Comparison of ENCODE assay signal across 21 cellular contexts in genomic region chr19:30175987-30176386, GRCh38.
"Had no signal": no experiment of that assay in that cellular context is flagged by ENCODE, and none has a peak within 500 bp of the region (broad histone marks: within the 10 kb centered on the region; RNA-seq: fewer than 3 reads in every experiment).

No MANE protein-coding gene starts in this region.

- H3K4me1 ChIP-seq: SJCRH30 had no signal

- H3K4me3 ChIP-seq: cardiac muscle cell, K562, SJCRH30 had no signal

- H3K27ac ChIP-seq: cardiac muscle cell, SJCRH30 had no signal

- DNase-seq: activated CD4-positive, alpha-beta T cell treated with anti-CD3 and anti-CD28 coated beads for 4 hours; activated CD4-positive, alpha-beta T cell treated with anti-CD3 and anti-CD28 coated beads, Interleukin-2, amount 50 U/mL, for 48 hours; activated CD8-positive, alpha-beta memory T cell treated with anti-CD3 and anti-CD28 coated beads for 24 hours; activated gamma-delta T cell; activated naive CD4-positive, alpha-beta T cell treated with anti-CD3 and anti-CD28 coated beads for 36 hours; activated T-cell treated with anti-CD3 and anti-CD28 coated beads, Interleukin-2, amount 50 U/mL, for 4 hours; amygdala; cerebellar nuclear complex; Kasumi-1; NCI-H1105 treated with DMSO at 0.1 percent for 48 hours; NCI-H146; NCI-H187 treated with DMSO at 0.1 percent for 48 hours; NCI-H2171 treated with DMSO at 0.1 percent for 48 hours; NCI-H226; NCI-H526 treated with DMSO at 0.1 percent for 48 hours; NCI-H82; SJCRH30; SK-N-SH; T-helper 1 cell had no signal

- H3K36me3 ChIP-seq: cardiac muscle cell, SJCRH30 had no signal

- H3K27me3 ChIP-seq: cardiac muscle cell, SJCRH30 had no signal
